ENCODE assay signal across 7 cellular contexts in the genomic region with DNA sequence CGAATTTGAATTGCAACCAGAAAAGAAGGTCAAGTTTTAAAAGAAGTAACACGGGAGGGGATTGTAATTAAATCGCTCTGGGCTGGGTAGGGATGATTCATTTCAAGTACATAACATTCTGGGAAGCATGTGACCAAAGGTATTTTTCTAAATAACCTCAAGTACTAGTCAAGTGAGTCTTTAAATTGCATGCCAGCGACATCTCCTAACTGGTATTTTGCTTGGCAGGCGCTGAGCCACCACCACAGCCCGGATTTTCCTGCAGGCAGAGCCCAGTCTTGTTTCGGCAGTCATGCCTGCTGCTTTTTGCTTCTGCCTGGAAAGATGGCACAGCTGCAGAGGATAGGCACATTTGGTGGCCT.
DNase-seq lines count a peak whose midpoint lies in the region; ATAC-seq, FAIRE-seq and TF ChIP-seq lines count a peak whose summit lies in the region.

No MANE protein-coding gene starts in this region.

- ATAC-seq in GM21825 (IDR thresholded peaks at IDR 0.05; ENCODE audit: unreplicated experiment), result no peak

- H3K27me3 ChIP-seq in tibial artery, result no peaks in the 10 kb centered on the region

- no peak for FAIRE-seq in HTR-8/SVneo (lab: Jason Lieb, UNC)

- H3K9me3 ChIP-seq in tibial artery, result no peaks in the 10 kb centered on the region

- H3K4me1 ChIP-seq in tibial artery, result peaks cover 0 to 24% (median 15%) of the 10 kb centered on the region in 4 donors

- H3K36me3 ChIP-seq in tibial artery, result no peaks in the 10 kb centered on the region

- H3K27ac ChIP-seq in tibial artery, result peak overlapping the region in 1 of 2 donors; percentile 39

- TF ChIP-seq CTCF in astrocyte of the spinal cord (IDR thresholded peaks at IDR 0.05; ENCODE audit: low read depth, low read length) (no peak), tibial artery (IDR thresholded peaks at IDR 0.05) (no peak)

- intact Hi-C loops in tibial artery (cut with DNase I; ENCODE audit: low total_unique reads), result no loop called here

- in situ Hi-C loops in astrocyte of the spinal cord (cut with HindIII; ENCODE audit: low sequenced_read_pairs), result no loop called here

- DNase-seq in HTR-8/SVneo (ENCODE audit: insufficient read length, low spot score), result peak; percentile 67
- peak; percentile 91 for DNase-seq in astrocyte of the spinal cord (ENCODE audit: low read depth, low spot score)
- peak; percentile 77 for DNase-seq in hepatic stellate cell (ENCODE audit: low spot score)
- DNase-seq in tibial artery, result peak; percentile 35 to 81
- no peak for DNase-seq in NCI-H1694 treated with DMSO at 0.1 percent for 48 hours (lab: John Stamatoyannopoulos, UW)
- no peak for DNase-seq in NCI-H82 (lab: John Stamatoyannopoulos, UW)

- H3K4me3 ChIP-seq in astrocyte of the spinal cord (ENCODE audit: low read depth, low read length) (no peak overlapping the region), tibial artery (peak overlapping the region in 1 of 2 donors; percentile 16)

Comparison
In these comparisons a context has a peak if more than half of its experiments do, and no peak if none do; other contexts are left out.
1. DNase-seq: peak in HTR-8/SVneo (single experiment), astrocyte of the spinal cord (single experiment), hepatic stellate cell (single experiment) and tibial artery (2 of 2); none in NCI-H1694 treated with DMSO at 0.1 percent for 48 hours (single experiment) and NCI-H82 (single experiment).